8 cellular contexts compared by ENCODE assay signal in the genomic region with DNA sequence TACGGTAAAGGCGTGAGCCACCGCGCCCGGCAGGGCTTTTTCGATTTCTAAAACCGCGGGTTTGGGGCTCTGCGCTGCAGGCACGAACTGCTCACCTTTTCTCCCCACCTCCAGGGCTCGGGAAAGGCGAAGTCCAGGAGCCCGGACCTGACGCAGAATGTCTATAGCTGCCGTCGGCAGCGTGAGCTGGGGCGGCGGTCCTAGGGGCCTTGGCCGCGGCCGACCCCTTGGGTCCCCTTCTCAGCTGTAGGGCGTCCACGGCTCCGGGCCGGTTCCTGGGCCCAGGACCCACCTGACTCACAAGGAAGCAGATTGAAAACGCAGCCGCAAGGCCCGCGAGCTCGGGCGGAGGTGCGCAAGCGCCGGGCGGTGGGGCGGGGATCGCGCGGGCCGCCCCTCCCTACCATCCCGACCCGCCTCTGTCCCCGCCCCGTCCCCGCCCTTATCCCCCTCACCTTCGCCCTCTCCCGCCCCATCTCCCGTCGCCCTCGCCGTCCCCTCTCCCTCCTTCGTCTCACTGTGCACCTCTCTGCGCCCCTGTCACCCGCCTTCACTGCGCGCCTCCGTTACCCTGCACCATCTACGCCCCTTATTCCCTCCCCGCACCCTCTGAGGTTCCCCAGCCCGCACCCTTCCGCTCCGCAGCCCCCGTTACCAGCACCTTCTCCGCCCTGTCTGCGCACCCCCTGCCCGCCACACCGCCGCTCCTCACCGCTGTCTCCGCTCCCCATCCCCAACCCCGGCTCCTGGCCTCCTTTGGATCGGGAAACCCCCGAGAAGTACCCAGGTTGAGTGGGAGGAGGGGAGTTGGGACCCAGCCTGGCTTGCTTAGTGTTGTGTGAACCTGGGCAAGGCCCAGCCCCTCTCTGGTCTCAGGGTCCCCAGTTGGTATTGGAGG. TPM values are rescaled to one million over a fixed set of nuclear protein-coding genes. Genes with fewer than 3 reads are reported as not detected.
DNase-seq lines count a peak whose midpoint lies in the region; ATAC-seq and TF ChIP-seq lines count a peak whose summit lies in the region.

A gene with protein sequence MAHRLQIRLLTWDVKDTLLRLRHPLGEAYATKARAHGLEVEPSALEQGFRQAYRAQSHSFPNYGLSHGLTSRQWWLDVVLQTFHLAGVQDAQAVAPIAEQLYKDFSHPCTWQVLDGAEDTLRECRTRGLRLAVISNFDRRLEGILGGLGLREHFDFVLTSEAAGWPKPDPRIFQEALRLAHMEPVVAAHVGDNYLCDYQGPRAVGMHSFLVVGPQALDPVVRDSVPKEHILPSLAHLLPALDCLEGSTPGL (minus strand): TSS at position 353 of the 898 bp plus-strand sequence. CDS start 2,632 bp downstream, outside the sequence.

- ATAC-seq in GM18858 (IDR thresholded peaks at IDR 0.05; ENCODE audit: unreplicated experiment) (peak; percentile 72), HG03066 (IDR thresholded peaks at IDR 0.05; ENCODE audit: low read depth, unreplicated experiment) (peak; percentile 75)

- peak within 1 kb of the TSS; percentile 83 for H3K27ac ChIP-seq in 22Rv1

- TF ChIP-seq CTCF in 22Rv1 (IDR thresholded peaks at IDR 0.05) (no peak), kidney epithelial cell (IDR thresholded peaks at IDR 0.05; ENCODE audit: insufficient read depth, low read length, poor library complexity, severe bottlenecking) (no peak)

- DNase-seq in NCI-H2196 treated with DMSO at 0.1 percent for 48 hours (lab: John Stamatoyannopoulos, UW; ENCODE audit: unreplicated experiment) (peak; percentile 64), cerebellar cortex (ENCODE audit: low spot score) (peak; percentile 83), kidney epithelial cell (ENCODE audit: low read depth) (peak; percentile 29)
- peak; percentile 67 for DNase-seq in activated CD4-positive, alpha-beta T cell treated with anti-CD3 and anti-CD28 coated beads for 1 hour
- peak; percentile 65 to 77 for DNase-seq in stimulated activated CD4-positive, alpha-beta T cell treated with anti-CD3 and anti-CD28 coated beads, Interleukin-15, amount 100 ng/mL, for 48 hours (ENCODE audit: low read depth in 2 of 2)

- H3K4me3 ChIP-seq in kidney epithelial cell (ENCODE audit: low read depth, low read length): peak within 1 kb of the TSS; percentile 61

- H3K36me3 ChIP-seq in kidney epithelial cell (ENCODE audit: control insufficient read depth, insufficient read depth, low read length): no peaks in the 10 kb centered on the region

- H3K27me3 ChIP-seq in kidney epithelial cell (ENCODE audit: control insufficient read depth, insufficient read depth, low read length): no peaks in the 10 kb centered on the region

RNA-seq across cellular contexts. Expression of the gene that starts here (rescaled TPM):
- total RNA-seq in kidney epithelial cell: 22.3 and 27.4 TPM in 2 replicates

Comparison
In these comparisons a context has a peak if more than half of its experiments do, and no peak if none do; other contexts are left out.
1. Peak in every context shown above with its lines: DNase-seq, ATAC-seq, H3K4me3 ChIP-seq and H3K27ac ChIP-seq.
2. DNase-seq: peak in every context shown above with its lines; median percentile 83 in cerebellar cortex; 71 in stimulated activated CD4-positive, alpha-beta T cell treated with anti-CD3 and anti-CD28 coated beads, Interleukin-15, amount 100 ng/mL, for 48 hours; 67 in activated CD4-positive, alpha-beta T cell treated with anti-CD3 and anti-CD28 coated beads for 1 hour; 64 in NCI-H2196 treated with DMSO at 0.1 percent for 48 hours; 29 in kidney epithelial cell.